ENCODE assay signal across 8 cellular contexts in genomic region chr18:46104128-46104911, GRCh38. TPM values are rescaled to one million over a fixed set of nuclear protein-coding genes. Genes with fewer than 3 reads are reported as not detected.
A peak's percentile ranks its signal among the peaks of the same experiment; 100 is the strongest.
DNase-seq lines count a peak whose midpoint lies in the region; ATAC-seq and TF ChIP-seq lines count a peak whose summit lies in the region.

Gene HAUS1 (plus strand): TSS chr18:46104385. CDS start chr18:46104412, 27 bp downstream.

- TSS peak; percentile 21 for BruUV-seq in mammary epithelial cell (replicated peaks; lab: Mats Ljungman, UMichigan)

- H3K27ac ChIP-seq in ACC112 (ENCODE audit: low read depth, low read length) (peak within 1 kb of the TSS; percentile 60), WERI-Rb-1 (peak within 1 kb of the TSS; percentile 95), mammary epithelial cell (ENCODE audit: insufficient read depth, low read depth, low read length) (peak within 1 kb of the TSS; percentile 60), skeletal muscle tissue (ENCODE audit: low read depth, low read length) (peak within 1 kb of the TSS; percentile 66)

- no peak for TF ChIP-seq CTCF in WERI-Rb-1 (IDR thresholded peaks at IDR 0.05; ENCODE audit: low read depth, low read length)
- TF ChIP-seq CTCF in mammary epithelial cell (conservative IDR thresholded peaks at IDR 0.05 in 1 of 2, IDR thresholded peaks at IDR 0.05 in 1 of 2; ENCODE audit: extremely low read depth in 1 of 2, insufficient read depth in 1 of 2, low read depth in 1 of 2, low read length in 2 of 2): no peak

- CTCF ChIA-PET in mammary epithelial cell (lab: Charles Lee; ENCODE audit: low non-redundant PET): no interaction called here

- in situ Hi-C loops in mammary epithelial cell (cut with MboI; ENCODE audit: low sequenced_read_pairs in 2 of 2): no loop called here

- intact Hi-C loops in mammary epithelial cell (cut with micrococcal nuclease): no loop called here

- peak within 1 kb of the TSS; percentile 81 for H3K9ac ChIP-seq in mammary epithelial cell (ENCODE audit: insufficient read depth, low read length)
- peak within 1 kb of the TSS; percentile 75 to 91 (median 81) for H3K9ac ChIP-seq in skeletal muscle tissue (ENCODE audit: low read depth in 1 of 3, low read length in 3 of 3)

- H2AFZ ChIP-seq in ACC112 (ENCODE audit: low read length, unreplicated experiment): peak within 1 kb of the TSS; percentile 98
- H2AFZ ChIP-seq in mammary epithelial cell (ENCODE audit: low read depth, low read length): peak within 1 kb of the TSS; percentile 100

- ATAC-seq in GM18868 (IDR thresholded peaks at IDR 0.05; ENCODE audit: unreplicated experiment) (peak; percentile 95), HG03108 (IDR thresholded peaks at IDR 0.05; ENCODE audit: unreplicated experiment) (peak; percentile 92)

- H3K27me3 ChIP-seq in ACC112 (ENCODE audit: insufficient read depth, low read length) (no peaks in the 10 kb centered on the region), WERI-Rb-1 (ENCODE audit: insufficient read depth, low read depth, severe bottlenecking) (no peaks in the 10 kb centered on the region), mammary epithelial cell (ENCODE audit: insufficient read depth, low read length) (no peaks in the 10 kb centered on the region), skeletal muscle tissue (ENCODE audit: control insufficient read depth in 3 of 3, insufficient read depth in 3 of 3, low read length in 3 of 3) (no peaks in the 10 kb centered on the region)

- H3K4me3 ChIP-seq in ACC112 (ENCODE audit: low read depth, low read length) (peak within 1 kb of the TSS; percentile 95), WERI-Rb-1 (ENCODE audit: low read depth, low read length) (peak within 1 kb of the TSS; percentile 82), mammary epithelial cell (replicated peaks in 1 of 3; ENCODE audit: insufficient read depth in 1 of 3, low read depth in 2 of 3, low read length in 3 of 3) (peak within 1 kb of the TSS; percentile 81 to 93 (median 93)), iPS-18c (ENCODE audit: insufficient read depth, low read depth, low read length) (peak within 1 kb of the TSS; percentile 99), skeletal muscle tissue (ENCODE audit: low read length in 3 of 3) (peak within 1 kb of the TSS; percentile 86 to 95 (median 93))

- H3K36me3 ChIP-seq in ACC112 (ENCODE audit: insufficient read depth, low read length) (peaks cover 3% of the 10 kb centered on the region; the same call in 1 of the 2 replicates), WERI-Rb-1 (peaks cover 42% of the 10 kb centered on the region), mammary epithelial cell (ENCODE audit: insufficient read depth, low read length) (peaks cover 4% of the 10 kb centered on the region), skeletal muscle tissue (ENCODE audit: control insufficient read depth in 3 of 3, insufficient read depth in 3 of 3, low read length in 3 of 3) (no peaks in the 10 kb centered on the region)

- WGBS in mammary epithelial cell (ENCODE audit: low coverage, missing lambda C conversion rate): under 1% methylated on average over 24 of the region's 57 CpGs

- peaks cover 2% of the 10 kb centered on the region for H3K4me1 ChIP-seq in ACC112 (ENCODE audit: control insufficient read depth, insufficient read depth, low read length, unreplicated experiment)
- H3K4me1 ChIP-seq in mammary epithelial cell (ENCODE audit: insufficient read depth, low read length): no peaks in the 10 kb centered on the region
- H3K4me1 ChIP-seq in skeletal muscle tissue (ENCODE audit: control insufficient read depth in 3 of 3, insufficient read depth in 3 of 3, low read length in 3 of 3): peaks cover 6 to 8% (median 8%) of the 10 kb centered on the region in 3 donors

- no peaks in the 10 kb centered on the region for H4K20me1 ChIP-seq in mammary epithelial cell (ENCODE audit: insufficient read depth, low read length)

- H3K9me3 ChIP-seq in WERI-Rb-1 (ENCODE audit: severe bottlenecking): no peaks in the 10 kb centered on the region
- no peaks in the 10 kb centered on the region for H3K9me3 ChIP-seq in mammary epithelial cell (replicated peaks; ENCODE audit: insufficient read depth, low read length)
- H3K9me3 ChIP-seq in iPS-18c (ENCODE audit: control insufficient read depth, insufficient read depth, low read length): no peaks in the 10 kb centered on the region
- H3K9me3 ChIP-seq in skeletal muscle tissue (ENCODE audit: control insufficient read depth in 3 of 3, low read length in 3 of 3): no peaks in the 10 kb centered on the region

- peak; percentile 81 for DNase-seq in NCI-H2196 treated with DMSO at 0.1 percent for 48 hours (lab: John Stamatoyannopoulos, UW; ENCODE audit: unreplicated experiment)
- peak; percentile 99 for DNase-seq in WERI-Rb-1
- DNase-seq in mammary epithelial cell: peak; percentile 86

- dilution Hi-C loops in mammary epithelial cell (cut with HindIII; ENCODE audit: low sequenced_read_pairs): loop anchor here (10.0 kb wide), 1 partner anchor 60 kb away; no protein-coding TSS in a partner anchor

- H3K79me2 ChIP-seq in ACC112 (ENCODE audit: control insufficient read depth, insufficient read depth, low read length, unreplicated experiment) (peaks cover 12% of the 10 kb centered on the region), mammary epithelial cell (ENCODE audit: insufficient read depth, low read length) (peaks cover 15% of the 10 kb centered on the region)

- H3K4me2 ChIP-seq in mammary epithelial cell (ENCODE audit: insufficient read depth, low read depth, low read length): peak within 1 kb of the TSS; percentile 95

RNA-seq across cellular contexts. Expression of gene HAUS1, which starts in this region (rescaled TPM):
- total RNA-seq in mammary epithelial cell (10 to 100 TPM; 12.3 to 26.3 TPM), skeletal muscle tissue (13.0 TPM)
- polyA plus RNA-seq in mammary epithelial cell: 47.8 TPM
- polyA minus RNA-seq in mammary epithelial cell: 25.0 TPM

Comparison
In these comparisons a context has a peak if more than half of its experiments do, and no peak if none do; other contexts are left out.
1. Peak in every context shown above with its lines: DNase-seq, ATAC-seq, H3K4me3 ChIP-seq and H3K27ac ChIP-seq.